In genomic region chr17:31531336-31532160, GRCh38 we compare ENCODE assay signal across 26 cellular contexts.
"Had no signal": no experiment of that assay in that cellular context is flagged by ENCODE, and none has a peak within 500 bp of the region (broad histone marks: within the 10 kb centered on the region; RNA-seq: fewer than 3 reads in every experiment).

No MANE protein-coding gene starts in this region.

- H2AFZ ChIP-seq: parathyroid adenoma had no signal

- H3K27ac Mint-ChIP-seq: dendritic cell treated with granulocyte-macrophage colony-stimulating factor and Interleukin-4, amounts not matched to agents 40 ng/mL and 50 ng/mL, for 4 days; memory B cell; mesothelial cell of epicardium; natural killer cell; stimulated activated memory B cell treated with anti-CD40 and anti-IgM and Interleukin-4, amounts not matched to agents 10 μg/mL and 1 μg/mL and 100 μg/mL, for 72 hours; stimulated activated naive CD8-positive, alpha-beta T cell treated with anti-CD3 and anti-CD28 coated beads, Interleukin-15, Interleukin-2, amounts not matched to agents 100 ng/mL and 50 ng/mL, for 24 hours had no signal

- H3K9me3 Mint-ChIP-seq: dendritic cell treated with granulocyte-macrophage colony-stimulating factor and Interleukin-4, amounts not matched to agents 40 ng/mL and 50 ng/mL, for 4 days; effector memory CD8-positive, alpha-beta T cell; memory B cell; mesothelial cell of epicardium; natural killer cell; neural crest cell; stimulated activated memory B cell treated with anti-CD40 and anti-IgM and Interleukin-4, amounts not matched to agents 10 μg/mL and 1 μg/mL and 100 μg/mL, for 72 hours; stimulated activated naive CD8-positive, alpha-beta T cell treated with anti-CD3 and anti-CD28 coated beads, Interleukin-15, Interleukin-2, amounts not matched to agents 100 ng/mL and 50 ng/mL, for 24 hours had no signal

- H3K36me3 Mint-ChIP-seq: mesothelial cell of epicardium, natural killer cell had no signal

- H3K79me2 ChIP-seq: parathyroid adenoma had no signal

- H3K4me3 ChIP-seq: esophagus muscularis mucosa, gastrocnemius medialis, heart right ventricle, left ventricle myocardium inferior, lower lobe of right lung, psoas muscle, right lobe of liver, tibial nerve, upper lobe of right lung had no signal

- H3K27ac ChIP-seq: epithelial cell of prostate, esophagus muscularis mucosa, gastrocnemius medialis, heart right ventricle, left ventricle myocardium inferior, lower lobe of right lung, parathyroid adenoma, psoas muscle, right lobe of liver, upper lobe of right lung had no signal

- DNase-seq: effector memory CD8-positive, alpha-beta T cell; gastrocnemius medialis; heart right ventricle; islet precursor cell; left ventricle myocardium inferior; lower lobe of right lung; natural killer cell; occipital lobe; psoas muscle; retina; right lobe of liver; stimulated activated CD4-positive, alpha-beta T cell treated with anti-CD3 and anti-CD28 coated beads, Interleukin-15, amount 100 ng/mL, for 24 hours; stimulated activated CD4-positive, alpha-beta T cell treated with anti-CD3 and anti-CD28 coated beads, Interleukin-1b, Interleukin-23, amount 100 ng/mL, for 48 hours; stimulated activated CD4-positive, alpha-beta T cell treated with anti-CD3 and anti-CD28 coated beads, Interleukin-4, amount 100 ng/mL, for 24 hours; upper lobe of right lung had no signal

- H3K4me3 Mint-ChIP-seq: dendritic cell treated with granulocyte-macrophage colony-stimulating factor and Interleukin-4, amounts not matched to agents 40 ng/mL and 50 ng/mL, for 4 days; effector memory CD8-positive, alpha-beta T cell; memory B cell; mesothelial cell of epicardium; natural killer cell; neural crest cell; stimulated activated memory B cell treated with anti-CD40 and anti-IgM and Interleukin-4, amounts not matched to agents 10 μg/mL and 1 μg/mL and 100 μg/mL, for 72 hours; stimulated activated naive CD8-positive, alpha-beta T cell treated with anti-CD3 and anti-CD28 coated beads, Interleukin-15, Interleukin-2, amounts not matched to agents 100 ng/mL and 50 ng/mL, for 24 hours had no signal

- H3K27me3 Mint-ChIP-seq: effector memory CD8-positive, alpha-beta T cell; memory B cell; stimulated activated memory B cell treated with anti-CD40 and anti-IgM and Interleukin-4, amounts not matched to agents 10 μg/mL and 1 μg/mL and 100 μg/mL, for 72 hours; stimulated activated naive CD8-positive, alpha-beta T cell treated with anti-CD3 and anti-CD28 coated beads, Interleukin-15, Interleukin-2, amounts not matched to agents 100 ng/mL and 50 ng/mL, for 24 hours had no signal

- H3K4me1 ChIP-seq: gastrocnemius medialis, left ventricle myocardium inferior, lower lobe of right lung, parathyroid adenoma, psoas muscle, right lobe of liver, upper lobe of right lung had no signal

- H3K9me3 ChIP-seq: esophagus muscularis mucosa, gastrocnemius medialis, heart right ventricle, left ventricle myocardium inferior, lower lobe of right lung, psoas muscle, right lobe of liver, tibial nerve, upper lobe of right lung had no signal

- FAIRE-seq: colon had no signal

- H3K27me3 ChIP-seq: esophagus muscularis mucosa, gastrocnemius medialis, heart right ventricle, right lobe of liver, tibial nerve, upper lobe of right lung had no signal

- H3K36me3 ChIP-seq: gastrocnemius medialis had no signal

- H3K9ac ChIP-seq: parathyroid adenoma had no signal
